ENCODE assay signal across 10 cellular contexts in the genomic region with DNA sequence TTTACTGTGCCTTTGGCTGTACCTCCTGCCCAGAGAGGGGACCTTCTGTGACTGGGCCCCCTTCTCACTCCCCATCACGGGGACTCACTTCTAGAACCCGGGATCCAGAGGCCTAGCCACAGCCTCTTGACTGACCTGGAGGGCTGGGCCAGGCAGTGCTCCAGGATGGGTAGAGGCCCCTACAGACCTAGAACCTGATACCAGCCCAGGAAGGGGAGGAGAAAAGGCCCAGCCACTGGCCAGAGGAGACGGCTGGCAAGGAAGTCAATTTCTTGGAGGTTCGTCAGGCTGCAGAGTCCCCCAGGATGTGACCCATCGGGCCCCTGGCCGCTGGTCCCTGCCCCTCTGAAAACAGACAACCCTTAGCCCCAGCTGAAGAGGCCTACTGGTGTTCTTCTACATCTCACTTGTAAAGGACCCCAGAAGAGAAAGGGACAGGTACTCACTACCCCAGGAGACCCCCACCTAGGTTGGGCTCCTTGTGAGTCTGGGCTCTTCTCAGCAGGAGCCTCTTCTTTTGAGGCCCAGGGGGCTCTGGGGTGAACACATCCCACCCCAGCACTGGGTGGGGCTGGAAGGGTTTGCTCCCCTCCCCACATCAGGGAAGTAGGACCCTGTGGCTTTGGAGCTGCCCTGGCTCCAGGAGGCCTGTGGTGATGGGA.
DNase-seq lines count a peak whose midpoint lies in the region; ATAC-seq, FAIRE-seq and TF ChIP-seq lines count a peak whose summit lies in the region.
"Had no signal": no experiment of that assay in that cellular context is flagged by ENCODE, and none has a peak within 500 bp of the region (broad histone marks: within the 10 kb centered on the region; RNA-seq: fewer than 3 reads in every experiment).

No MANE protein-coding gene starts in this region.

- H3K9me3 Mint-ChIP-seq in T-cell, result no peaks in the 10 kb centered on the region
- H3K9me3 Mint-ChIP-seq in activated CD4-positive, alpha-beta memory T cell treated with anti-CD3 and anti-CD28 coated beads for 36 hours, result no peaks in the 10 kb centered on the region

- peaks cover 47 to 62% (median 61%) of the 10 kb centered on the region in 3 donors for H3K4me1 Mint-ChIP-seq in T-cell
- H3K4me1 Mint-ChIP-seq in activated CD4-positive, alpha-beta memory T cell treated with anti-CD3 and anti-CD28 coated beads for 36 hours (ENCODE audit: low read depth), result peaks cover 31% of the 10 kb centered on the region

- H3K27me3 ChIP-seq in BLaER1 treated with 17β-estradiol and CSF1 and Interleukin-3, amounts not matched to agents 10 nM and 100 nM, result no peaks in the 10 kb centered on the region
- H3K27me3 ChIP-seq in left ventricle myocardium inferior (ENCODE audit: low read depth) (no peaks in the 10 kb centered on the region), prostate gland (replicated peaks; ENCODE audit: insufficient read depth) (no peaks in the 10 kb centered on the region)

- peak overlapping the region; percentile 86 to 99 (median 95) for H3K4me2 ChIP-seq in BLaER1 treated with 17β-estradiol and CSF1 and Interleukin-3, amounts not matched to agents 10 nM and 100 nM

- CTCF ChIA-PET in T-cell (lab: Charles Lee), result interaction anchor here in 1 of 2 donors (0.6 kb wide), 1 partner anchor 416 kb away, joined by 3 read pairs; no protein-coding TSS in a partner anchor
- CTCF ChIA-PET in activated CD4-positive, alpha-beta memory T cell treated with anti-CD3 and anti-CD28 coated beads for 36 hours (lab: Charles Lee), result no interaction called here

- no peak overlapping the region for H3K4me3 Mint-ChIP-seq in T-cell
- no peak overlapping the region for H3K4me3 Mint-ChIP-seq in activated CD4-positive, alpha-beta memory T cell treated with anti-CD3 and anti-CD28 coated beads for 36 hours

- peaks cover 30% of the 10 kb centered on the region for H3K36me3 Mint-ChIP-seq in T-cell
- peaks cover 15% of the 10 kb centered on the region for H3K36me3 Mint-ChIP-seq in activated CD4-positive, alpha-beta memory T cell treated with anti-CD3 and anti-CD28 coated beads for 36 hours

- no peak for TF ChIP-seq POLR2A in prostate gland (IDR thresholded peaks at IDR 0.05)

- H3K9me3 ChIP-seq in BLaER1 treated with 17β-estradiol and CSF1 and Interleukin-3, amounts not matched to agents 10 nM and 100 nM (replicated peaks in 1 of 11), result no peaks in the 10 kb centered on the region
- no peaks in the 10 kb centered on the region for H3K9me3 ChIP-seq in left ventricle myocardium inferior (replicated peaks)
- H3K9me3 ChIP-seq in prostate gland, result no peaks in the 10 kb centered on the region

- H3K9ac ChIP-seq in BLaER1 treated with 17β-estradiol and CSF1 and Interleukin-3, amounts not matched to agents 10 nM and 100 nM, result peak overlapping the region; percentile 11 to 94 (median 54); a peak in 18 of 22 replicates

- H3K27ac ChIP-seq in BLaER1 treated with 17β-estradiol and CSF1 and Interleukin-3, amounts not matched to agents 10 nM and 100 nM, result peak overlapping the region in 9 of 11 experiments; percentile 19 to 100 (median 96); a peak in 17 of 22 replicates
- H3K27ac ChIP-seq in left ventricle myocardium inferior (replicated peaks) (peak overlapping the region; percentile 93), prostate gland (peak overlapping the region; percentile 76 to 79)

- no peak for FAIRE-seq in HTR-8/SVneo (lab: Jason Lieb, UNC)

- peaks cover 13 to 90% (median 64%) of the 10 kb centered on the region in 11 experiments for H3K36me3 ChIP-seq in BLaER1 treated with 17β-estradiol and CSF1 and Interleukin-3, amounts not matched to agents 10 nM and 100 nM
- H3K36me3 ChIP-seq in left ventricle myocardium inferior (no peaks in the 10 kb centered on the region), prostate gland (no peaks in the 10 kb centered on the region)

- DNase-seq in T-cell (no peak), left ventricle myocardium inferior (no peak), prostate gland (ENCODE audit: low spot score) (no peak), HTR-8/SVneo (ENCODE audit: insufficient read length, low spot score) (no peak), islet precursor cell (no peak), NCI-H2081 (lab: John Stamatoyannopoulos, UW) (no peak)
- no peak for DNase-seq in activated CD4-positive, alpha-beta memory T cell treated with anti-CD3 and anti-CD28 coated beads for 36 hours
- DNase-seq: NCI-H1694, SIG-M5 had no signal

- intact Hi-C loops in left ventricle myocardium inferior (cut with micrococcal nuclease) (no loop called here), prostate gland (cut with DNase I) (no loop called here)
- intact Hi-C loops in activated CD4-positive, alpha-beta memory T cell treated with anti-CD3 and anti-CD28 coated beads for 36 hours (cut with micrococcal nuclease), result no loop called here

- WGBS in prostate gland, result 64% methylated on average over 6 of the region's 6 CpGs

- peak overlapping the region in 4 of 10 experiments; percentile 14 to 63 (median 30); a peak in 7 of 20 replicates for H3K4me3 ChIP-seq in BLaER1 treated with 17β-estradiol and CSF1 and Interleukin-3, amounts not matched to agents 10 nM and 100 nM
- H3K4me3 ChIP-seq in left ventricle myocardium inferior, result peak overlapping the region; percentile 30
- no peak overlapping the region for H3K4me3 ChIP-seq in prostate gland

- H3K4me1 ChIP-seq in BLaER1 treated with 17β-estradiol and CSF1 and Interleukin-3, amounts not matched to agents 10 nM and 100 nM, result peaks cover 81 to 100% (median 96%) of the 10 kb centered on the region in 10 experiments
- H3K4me1 ChIP-seq in left ventricle myocardium inferior, result peaks cover 93% of the 10 kb centered on the region
- peaks cover 20% of the 10 kb centered on the region for H3K4me1 ChIP-seq in prostate gland (replicated peaks)

- POLR2A ChIA-PET in T-cell (lab: Charles Lee), result interaction anchor here in 1 of 2 donors (0.6 kb wide), 1 partner anchor 1027 kb away, joined by 3 read pairs; no protein-coding TSS in a partner anchor
- POLR2A ChIA-PET in activated CD4-positive, alpha-beta memory T cell treated with anti-CD3 and anti-CD28 coated beads for 36 hours (lab: Charles Lee), result no interaction called here

- no peak for ATAC-seq in T-cell (replicated peaks in 1 of 4)

- no peaks in the 10 kb centered on the region for H3K27me3 Mint-ChIP-seq in T-cell
- H3K27me3 Mint-ChIP-seq in activated CD4-positive, alpha-beta memory T cell treated with anti-CD3 and anti-CD28 coated beads for 36 hours, result no peaks in the 10 kb centered on the region

- TF ChIP-seq CTCF in left ventricle myocardium inferior (IDR thresholded peaks at IDR 0.05; ENCODE audit: borderline replicate concordance) (no peak), prostate gland (IDR thresholded peaks at IDR 0.05) (peak in 1 of 4 experiments; percentile 7)

- H4K20me1 ChIP-seq in BLaER1 treated with 17β-estradiol and CSF1 and Interleukin-3, amounts not matched to agents 10 nM and 100 nM, result peaks cover 0 to 100% (median 0%) of the 10 kb centered on the region in 11 experiments; a peak in 8 of 22 replicates

- H3K27ac Mint-ChIP-seq in T-cell, result peak overlapping the region; percentile 39 to 52
- H3K27ac Mint-ChIP-seq in activated CD4-positive, alpha-beta memory T cell treated with anti-CD3 and anti-CD28 coated beads for 36 hours, result no peak overlapping the region
